1 cellular context compared by ENCODE assay signal in the genomic region with DNA sequence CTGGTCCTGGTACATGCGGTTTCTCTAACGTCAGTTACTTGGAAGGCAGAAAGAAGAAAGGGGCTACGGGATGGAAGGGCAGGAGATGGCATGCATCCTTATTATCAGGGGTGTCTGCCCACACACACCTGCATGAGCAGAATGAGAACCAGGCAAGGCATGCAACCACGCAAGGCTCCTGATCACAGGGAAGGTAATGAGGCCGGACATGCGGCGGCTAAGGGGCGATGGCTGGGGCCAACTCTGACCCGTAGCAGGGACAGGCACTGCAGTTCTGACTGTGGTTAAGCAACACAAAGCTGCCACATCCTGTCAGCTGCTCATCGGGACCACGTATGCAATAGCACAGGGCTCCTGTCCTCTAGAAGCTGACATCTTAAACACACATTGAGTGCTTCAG.
TF ChIP-seq lines count a peak whose summit lies in the region.

No MANE protein-coding gene starts in this region.

TF ChIP-seq in WTC11, 78 proteins besides CTCF, POLR2A, EP300 and RAD21 (continued from another document):
- no peak for TF ChIP-seq OVOL2 (CRISPR knock-in tag; IDR thresholded peaks at IDR 0.05; ENCODE audit: borderline replicate concordance)
- TF ChIP-seq PRDM15 (CRISPR knock-in tag; IDR thresholded peaks at IDR 0.05) = no peak
- no peak for TF ChIP-seq ZNF232 (CRISPR knock-in tag; IDR thresholded peaks at IDR 0.05)
